Comparison of ENCODE assay signal across 1 cellular context in the genomic region with DNA sequence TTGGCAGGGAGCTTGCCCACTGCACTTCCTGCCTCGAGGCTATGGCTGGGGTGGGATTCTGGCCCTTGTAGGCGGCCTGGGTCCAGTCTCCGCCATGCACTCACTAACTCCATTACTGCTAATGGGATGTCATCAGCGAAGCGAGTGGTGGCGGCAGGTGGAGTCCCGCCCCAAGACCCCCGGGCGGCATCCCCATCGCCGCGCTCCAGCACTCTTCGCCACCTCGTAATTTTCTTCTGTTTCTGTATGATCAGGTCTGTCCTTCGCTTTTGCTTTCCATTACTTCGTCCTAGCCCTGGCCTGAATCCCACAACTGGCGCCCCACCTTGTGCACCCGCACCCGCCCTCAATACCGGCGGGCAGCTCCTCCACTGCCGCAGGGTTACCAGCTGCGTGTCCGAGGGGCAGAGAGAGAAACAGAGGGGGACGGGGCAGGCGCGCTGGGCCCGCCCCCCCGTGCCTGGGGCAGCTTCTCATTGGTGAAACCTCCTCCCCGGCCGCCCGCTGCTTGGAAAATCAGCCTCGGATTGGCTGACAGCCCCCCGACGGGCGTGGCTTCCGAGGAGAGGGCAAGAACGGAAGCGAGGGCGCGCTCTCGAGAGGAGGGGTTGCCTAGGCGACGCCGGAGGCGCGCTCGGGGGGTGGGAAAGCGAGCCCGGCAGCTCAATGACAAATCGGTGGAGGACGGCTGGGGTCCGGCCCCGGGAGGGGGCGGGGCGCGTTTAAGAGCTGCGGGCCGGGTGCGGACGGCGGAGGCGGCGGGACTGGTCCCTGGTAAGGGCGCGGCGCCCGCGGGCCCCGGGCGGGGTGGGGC.
TF ChIP-seq lines count a peak whose summit lies in the region.

TSS of gene RALB (plus strand) at position 646 of the 814 bp plus-strand sequence. CDS start 25,813 bp downstream, outside the sequence.

TF ChIP-seq in GM23338, 12 proteins besides CTCF, POLR2A, EP300 and RAD21 (continued from another document):
- TF ChIP-seq, protein P1, sequence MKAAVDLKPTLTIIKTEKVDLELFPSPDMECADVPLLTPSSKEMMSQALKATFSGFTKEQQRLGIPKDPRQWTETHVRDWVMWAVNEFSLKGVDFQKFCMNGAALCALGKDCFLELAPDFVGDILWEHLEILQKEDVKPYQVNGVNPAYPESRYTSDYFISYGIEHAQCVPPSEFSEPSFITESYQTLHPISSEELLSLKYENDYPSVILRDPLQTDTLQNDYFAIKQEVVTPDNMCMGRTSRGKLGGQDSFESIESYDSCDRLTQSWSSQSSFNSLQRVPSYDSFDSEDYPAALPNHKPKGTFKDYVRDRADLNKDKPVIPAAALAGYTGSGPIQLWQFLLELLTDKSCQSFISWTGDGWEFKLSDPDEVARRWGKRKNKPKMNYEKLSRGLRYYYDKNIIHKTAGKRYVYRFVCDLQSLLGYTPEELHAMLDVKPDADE (IDR thresholded peaks at IDR 0.05) = no peak; the same call in 1 of the 2 replicates
- TF ChIP-seq EZH2 (IDR thresholded peaks at IDR 0.05; ENCODE audit: low read depth, unreplicated experiment) = peak; percentile 41
- no peak for TF ChIP-seq NANOG (IDR thresholded peaks at IDR 0.05; ENCODE audit: borderline replicate concordance)
- no peak for TF ChIP-seq ZNF462 (CRISPR knock-in tag; IDR thresholded peaks at IDR 0.05)
- no peak for TF ChIP-seq ZNF331 (CRISPR knock-in tag; IDR thresholded peaks at IDR 0.05; ENCODE audit: low read depth)
- no peak for TF ChIP-seq EZH2phosphoT487 (IDR thresholded peaks at IDR 0.05; ENCODE audit: unreplicated experiment)
- TF ChIP-seq, protein P2, sequence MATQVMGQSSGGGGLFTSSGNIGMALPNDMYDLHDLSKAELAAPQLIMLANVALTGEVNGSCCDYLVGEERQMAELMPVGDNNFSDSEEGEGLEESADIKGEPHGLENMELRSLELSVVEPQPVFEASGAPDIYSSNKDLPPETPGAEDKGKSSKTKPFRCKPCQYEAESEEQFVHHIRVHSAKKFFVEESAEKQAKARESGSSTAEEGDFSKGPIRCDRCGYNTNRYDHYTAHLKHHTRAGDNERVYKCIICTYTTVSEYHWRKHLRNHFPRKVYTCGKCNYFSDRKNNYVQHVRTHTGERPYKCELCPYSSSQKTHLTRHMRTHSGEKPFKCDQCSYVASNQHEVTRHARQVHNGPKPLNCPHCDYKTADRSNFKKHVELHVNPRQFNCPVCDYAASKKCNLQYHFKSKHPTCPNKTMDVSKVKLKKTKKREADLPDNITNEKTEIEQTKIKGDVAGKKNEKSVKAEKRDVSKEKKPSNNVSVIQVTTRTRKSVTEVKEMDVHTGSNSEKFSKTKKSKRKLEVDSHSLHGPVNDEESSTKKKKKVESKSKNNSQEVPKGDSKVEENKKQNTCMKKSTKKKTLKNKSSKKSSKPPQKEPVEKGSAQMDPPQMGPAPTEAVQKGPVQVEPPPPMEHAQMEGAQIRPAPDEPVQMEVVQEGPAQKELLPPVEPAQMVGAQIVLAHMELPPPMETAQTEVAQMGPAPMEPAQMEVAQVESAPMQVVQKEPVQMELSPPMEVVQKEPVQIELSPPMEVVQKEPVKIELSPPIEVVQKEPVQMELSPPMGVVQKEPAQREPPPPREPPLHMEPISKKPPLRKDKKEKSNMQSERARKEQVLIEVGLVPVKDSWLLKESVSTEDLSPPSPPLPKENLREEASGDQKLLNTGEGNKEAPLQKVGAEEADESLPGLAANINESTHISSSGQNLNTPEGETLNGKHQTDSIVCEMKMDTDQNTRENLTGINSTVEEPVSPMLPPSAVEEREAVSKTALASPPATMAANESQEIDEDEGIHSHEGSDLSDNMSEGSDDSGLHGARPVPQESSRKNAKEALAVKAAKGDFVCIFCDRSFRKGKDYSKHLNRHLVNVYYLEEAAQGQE (IDR thresholded peaks at IDR 0.05; ENCODE audit: unreplicated experiment) = no peak
- TF ChIP-seq STAT1 (IDR thresholded peaks at IDR 0.05; ENCODE audit: unreplicated experiment) = no peak
